Comparison of ENCODE assay signal across 15 cellular contexts in the genomic region with DNA sequence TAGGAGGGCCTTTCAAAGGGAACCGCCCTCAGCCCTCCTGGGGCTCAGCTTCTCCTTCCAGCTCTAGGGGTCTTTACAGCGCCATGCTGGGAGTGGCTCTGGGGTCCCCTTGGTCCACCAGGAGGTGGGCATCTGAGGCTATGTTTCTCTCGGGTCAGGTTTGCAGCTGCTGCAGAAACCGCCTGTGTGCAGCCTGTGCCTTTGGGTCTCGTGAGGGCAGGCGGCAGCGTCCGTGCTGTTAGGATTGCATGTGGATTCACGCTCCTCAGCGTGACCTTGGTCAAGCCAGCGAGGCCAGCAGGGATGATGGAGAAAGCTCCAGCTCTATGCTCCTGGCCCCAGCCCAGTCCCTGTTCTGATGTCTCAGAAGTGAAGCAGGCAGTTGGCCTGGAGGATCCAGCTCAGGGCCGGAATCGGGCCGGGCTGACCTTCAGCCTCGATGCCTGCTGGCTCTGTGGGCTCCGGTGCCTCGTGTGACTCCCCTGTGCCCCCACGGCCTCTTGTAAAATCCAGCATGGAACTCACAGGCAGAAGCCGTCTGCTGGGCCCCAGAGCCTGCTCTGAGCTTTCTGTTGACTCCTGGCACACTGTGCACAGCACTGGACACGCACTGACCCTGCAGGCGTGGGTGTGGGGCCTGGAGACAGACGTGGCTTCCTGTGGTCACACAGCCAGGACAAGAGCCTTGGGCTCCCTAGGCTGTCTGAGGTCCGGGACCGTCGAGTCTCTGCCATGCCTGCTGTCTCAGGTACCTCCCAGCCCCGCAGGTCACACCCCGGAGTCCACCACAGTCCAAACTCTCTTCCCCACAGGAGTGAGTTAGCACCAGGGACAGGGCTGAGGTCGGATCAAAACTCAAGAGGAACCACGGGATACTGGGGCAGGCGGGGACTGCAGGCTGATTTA. TPM values are rescaled to one million over a fixed set of nuclear protein-coding genes. Genes with fewer than 3 reads are reported as not detected.
DNase-seq lines count a peak whose midpoint lies in the region; ATAC-seq and TF ChIP-seq lines count a peak whose summit lies in the region.
"Had no signal": no experiment of that assay in that cellular context is flagged by ENCODE, and none has a peak within 500 bp of the region (broad histone marks: within the 10 kb centered on the region; RNA-seq: fewer than 3 reads in every experiment).

No MANE protein-coding gene starts in this region.

- H3K4me3 Mint-ChIP-seq in endodermal cell (no peak overlapping the region), neural crest cell (peak overlapping the region; percentile 23)
- H3K4me3 Mint-ChIP-seq: activated naive CD4-positive, alpha-beta T cell treated with anti-CD3 and anti-CD28 coated beads, Interleukin-2, amount 10 ng/mL, durations not matched to agents 7 days and 5 days; CD8-positive, alpha-beta T cell; H9; stimulated activated naive CD8-positive, alpha-beta T cell treated with anti-CD3 and anti-CD28 coated beads, Interleukin-15, amount 100 ng/mL, for 72 hours had no signal

- TF ChIP-seq CTCF in KMS-11 (conservative IDR thresholded peaks at IDR 0.05; ENCODE audit: low read depth, low read length) (no peak), endodermal cell (conservative IDR thresholded peaks at IDR 0.05) (no peak), neural crest cell (conservative IDR thresholded peaks at IDR 0.05) (no peak), breast epithelium (IDR thresholded peaks at IDR 0.05) (no peak)

- H4K20me1 ChIP-seq in BLaER1 treated with 17β-estradiol and CSF1 and Interleukin-3, amounts not matched to agents 10 nM and 100 nM = peaks cover 0 to 61% (median 30%) of the 10 kb centered on the region in 11 experiments; a peak in 15 of 22 replicates
- no peaks in the 10 kb centered on the region for H4K20me1 ChIP-seq in KMS-11 (ENCODE audit: insufficient read depth)

- peaks cover 13 to 20% (median 18%) of the 10 kb centered on the region in 11 experiments for H3K9me3 ChIP-seq in BLaER1 treated with 17β-estradiol and CSF1 and Interleukin-3, amounts not matched to agents 10 nM and 100 nM (replicated peaks in 1 of 11)
- H3K9me3 ChIP-seq in endodermal cell (ENCODE audit: control insufficient read depth, low read length) (no peaks in the 10 kb centered on the region), breast epithelium (no peaks in the 10 kb centered on the region)

- H3K4me1 Mint-ChIP-seq in endodermal cell = peaks cover 3% of the 10 kb centered on the region
- H3K4me1 Mint-ChIP-seq in neural crest cell = peaks cover 39% of the 10 kb centered on the region

- H3K27me3 ChIP-seq in BLaER1 treated with 17β-estradiol and CSF1 and Interleukin-3, amounts not matched to agents 10 nM and 100 nM = peaks cover 80 to 99% (median 97%) of the 10 kb centered on the region in 11 experiments
- H3K27me3 ChIP-seq in KMS-11 (ENCODE audit: insufficient read depth, low read depth) (no peaks in the 10 kb centered on the region), endodermal cell (ENCODE audit: control insufficient read depth, insufficient read depth, low read length, poor library complexity, severe bottlenecking) (no peaks in the 10 kb centered on the region), breast epithelium (peaks cover 0 to 25% of the 10 kb centered on the region in 2 donors)

- no peak overlapping the region for H3K27ac ChIP-seq in BLaER1 treated with 17β-estradiol and CSF1 and Interleukin-3, amounts not matched to agents 10 nM and 100 nM
- H3K27ac ChIP-seq in KMS-11 (peak overlapping the region; percentile 77), endodermal cell (ENCODE audit: low read depth, low read length) (peak overlapping the region; percentile 92), breast epithelium (no peak overlapping the region)

- no peaks in the 10 kb centered on the region for H3K36me3 ChIP-seq in BLaER1 treated with 17β-estradiol and CSF1 and Interleukin-3, amounts not matched to agents 10 nM and 100 nM
- H3K36me3 ChIP-seq in KMS-11 (ENCODE audit: insufficient read depth) (no peaks in the 10 kb centered on the region), endodermal cell (ENCODE audit: control insufficient read depth, insufficient read depth, low read length) (no peaks in the 10 kb centered on the region), breast epithelium (no peaks in the 10 kb centered on the region)

- ATAC-seq in GM21825 (IDR thresholded peaks at IDR 0.05; ENCODE audit: unreplicated experiment) = no peak
- ATAC-seq: CD8-positive, alpha-beta T cell had no signal

- WGBS in endodermal cell (ENCODE audit: insufficient coverage in 1 of 2, insufficient read length in 1 of 2), 2 experiments = 90 to 92% methylated on average over 19 to 30 of the region's 30 CpGs

- intact Hi-C loops in breast epithelium (cut with DNase I; ENCODE audit: low total_unique reads) = loop anchor here (2.0 kb wide), 1 partner anchor 32 kb away; no protein-coding TSS in a partner anchor

- DNase-seq in endodermal cell = no peak
- no peak for DNase-seq in neural crest cell (ENCODE audit: low read depth, low spot score)
- DNase-seq in breast epithelium (ENCODE audit: low spot score in 2 of 2) = no peak
- no peak for DNase-seq in stimulated activated CD4-positive, alpha-beta T cell treated with anti-CD3 and anti-CD28 coated beads, Interleukin-15, amount 100 ng/mL, for 24 hours
- DNase-seq in MV-4-11 (lab: John Stamatoyannopoulos, UW) = no peak
- DNase-seq: activated CD4-positive, alpha-beta T cell treated with anti-CD3 and anti-CD28 coated beads for 48 hours; activated naive CD4-positive, alpha-beta T cell treated with anti-CD3 and anti-CD28 coated beads, Interleukin-2, amount 10 ng/mL, durations not matched to agents 7 days and 5 days; CD8-positive, alpha-beta T cell; H9; Kasumi-1; stimulated activated CD4-positive, alpha-beta T cell treated with anti-CD3 and anti-CD28 coated beads, Interleukin-1b, Interleukin-23, amount 100 ng/mL, for 48 hours; stimulated activated naive CD8-positive, alpha-beta T cell treated with anti-CD3 and anti-CD28 coated beads, Interleukin-15, amount 100 ng/mL, for 72 hours had no signal

- H3K9me3 Mint-ChIP-seq in endodermal cell = no peaks in the 10 kb centered on the region
- peaks cover 8% of the 10 kb centered on the region for H3K9me3 Mint-ChIP-seq in neural crest cell
- H3K9me3 Mint-ChIP-seq: activated naive CD4-positive, alpha-beta T cell treated with anti-CD3 and anti-CD28 coated beads, Interleukin-2, amount 10 ng/mL, durations not matched to agents 7 days and 5 days; CD8-positive, alpha-beta T cell; stimulated activated naive CD8-positive, alpha-beta T cell treated with anti-CD3 and anti-CD28 coated beads, Interleukin-15, amount 100 ng/mL, for 72 hours had no signal

- H3K79me2 ChIP-seq in KMS-11 (ENCODE audit: insufficient read depth, low read depth) = no peaks in the 10 kb centered on the region

- no peaks in the 10 kb centered on the region for H3K36me3 Mint-ChIP-seq in endodermal cell (ENCODE audit: low read depth)
- H3K36me3 Mint-ChIP-seq in neural crest cell (ENCODE audit: low read depth) = peaks cover 10% of the 10 kb centered on the region
- H3K36me3 Mint-ChIP-seq: activated naive CD4-positive, alpha-beta T cell treated with anti-CD3 and anti-CD28 coated beads, Interleukin-2, amount 10 ng/mL, durations not matched to agents 7 days and 5 days; CD8-positive, alpha-beta T cell had no signal

- H3K9ac ChIP-seq in BLaER1 treated with 17β-estradiol and CSF1 and Interleukin-3, amounts not matched to agents 10 nM and 100 nM = no peak overlapping the region
- peak overlapping the region; percentile 49; the same call in 1 of the 2 replicates for H3K9ac ChIP-seq in KMS-11
- H3K9ac ChIP-seq in endodermal cell (ENCODE audit: extremely low read depth, low read length, poor library complexity, severe bottlenecking) = no peak overlapping the region

- TF ChIP-seq POLR2A in breast epithelium (IDR thresholded peaks at IDR 0.05) = no peak

- H3K4me3 ChIP-seq in BLaER1 treated with 17β-estradiol and CSF1 and Interleukin-3, amounts not matched to agents 10 nM and 100 nM = no peak overlapping the region
- H3K4me3 ChIP-seq in KMS-11 (IDR thresholded peaks at IDR 0.05; ENCODE audit: insufficient read depth, low read depth, low read length) = no peak overlapping the region
- H3K4me3 ChIP-seq in endodermal cell (ENCODE audit: low read length) = no peak overlapping the region
- H3K4me3 ChIP-seq in breast epithelium = no peak overlapping the region

- H3K4me2 ChIP-seq in BLaER1 treated with 17β-estradiol and CSF1 and Interleukin-3, amounts not matched to agents 10 nM and 100 nM = peak overlapping the region in 8 of 11 experiments; percentile 62 to 85 (median 76); a peak in 16 of 22 replicates
- peak overlapping the region; percentile 73 for H3K4me2 ChIP-seq in KMS-11

- no peak overlapping the region for H3K27ac Mint-ChIP-seq in endodermal cell
- H3K27ac Mint-ChIP-seq in neural crest cell (ENCODE audit: unreplicated experiment) = peak overlapping the region; percentile 24
- H3K27ac Mint-ChIP-seq: activated naive CD4-positive, alpha-beta T cell treated with anti-CD3 and anti-CD28 coated beads, Interleukin-2, amount 10 ng/mL, durations not matched to agents 7 days and 5 days; CD8-positive, alpha-beta T cell; H9 had no signal

- H2AFZ ChIP-seq in KMS-11 (ENCODE audit: low read depth) = peak overlapping the region; percentile 58; the same call in 1 of the 2 replicates

- H3K27me3 Mint-ChIP-seq in endodermal cell (ENCODE audit: insufficient read depth) = peaks cover 19% of the 10 kb centered on the region
- peaks cover 15% of the 10 kb centered on the region for H3K27me3 Mint-ChIP-seq in neural crest cell (ENCODE audit: low read depth)

- peaks cover 19 to 47% (median 44%) of the 10 kb centered on the region in 10 experiments for H3K4me1 ChIP-seq in BLaER1 treated with 17β-estradiol and CSF1 and Interleukin-3, amounts not matched to agents 10 nM and 100 nM
- H3K4me1 ChIP-seq in KMS-11 (ENCODE audit: low read depth, poor library complexity, severe bottlenecking) = peaks cover 73% of the 10 kb centered on the region
- H3K4me1 ChIP-seq in endodermal cell (ENCODE audit: control insufficient read depth, insufficient read depth, low read length) = no peaks in the 10 kb centered on the region
- peaks cover 4 to 13% of the 10 kb centered on the region in 2 donors for H3K4me1 ChIP-seq in breast epithelium

RNA-seq across cellular contexts. Expression of a gene that starts 54.3 kb away (rescaled TPM):
- 10 to 100 TPM; 21.9 to 32.4 TPM for total RNA-seq in endodermal cell
- polyA plus RNA-seq in endodermal cell (2013, experiment 1 of 2) = 31.7 TPM
- polyA plus RNA-seq in endodermal cell (2013, experiment 2 of 2) = 31.8 TPM
- total RNA-seq in neural crest cell = 27.6 and 32.6 TPM in 2 replicates
- 1 to 10 TPM in 2 of 3 donors, under 1 TPM in 1; 0.96 to 2.3 (median 1.5) TPM for total RNA-seq in breast epithelium

RNA-seq across cellular contexts. Expression of a gene that starts 54.4 kb away (rescaled TPM):
- 10 to 100 TPM; 58.2 to 67.9 TPM for total RNA-seq in endodermal cell
- polyA plus RNA-seq in endodermal cell (2013, experiment 1 of 2) = 48.1 TPM
- 43.1 TPM for polyA plus RNA-seq in endodermal cell (2013, experiment 2 of 2)
- 77.3 and 80.1 TPM in 2 replicates for total RNA-seq in neural crest cell
- 10 to 100 TPM; 33.3 to 44.6 (median 36.1) TPM for total RNA-seq in breast epithelium

Comparison
In these comparisons a context has a peak if more than half of its experiments do, and no peak if none do; other contexts are left out.
1. H3K27ac ChIP-seq: peak in KMS-11 (single experiment) and endodermal cell (single experiment); none in BLaER1 treated with 17β-estradiol and CSF1 and Interleukin-3, amounts not matched to agents 10 nM and 100 nM (0 of 11) and breast epithelium (0 of 2).